ENCODE assay signal across 9 cellular contexts in the genomic region with DNA sequence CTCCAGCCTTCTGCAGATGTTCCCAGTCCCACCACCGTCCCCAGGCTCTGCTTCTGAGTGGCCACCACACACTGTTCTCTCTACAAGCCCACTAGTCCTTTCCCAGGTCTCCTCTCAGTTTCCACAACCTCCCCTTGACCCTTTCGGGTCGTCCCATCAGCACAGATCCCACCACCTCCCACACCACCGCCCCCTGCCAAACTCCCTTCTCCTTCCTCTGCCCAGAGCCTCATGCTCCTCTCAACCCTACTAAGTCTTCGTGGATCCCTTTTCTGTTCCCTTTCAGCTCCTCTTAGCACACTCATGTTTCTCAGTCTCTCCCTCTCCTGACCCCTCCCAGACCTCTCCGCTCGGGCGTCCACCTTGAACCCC. TPM values are rescaled to one million over a fixed set of nuclear protein-coding genes. Genes with fewer than 3 reads are reported as not detected.
DNase-seq lines count a peak whose midpoint lies in the region; ATAC-seq and TF ChIP-seq lines count a peak whose summit lies in the region.
"Had no signal": no experiment of that assay in that cellular context is flagged by ENCODE, and none has a peak within 500 bp of the region (broad histone marks: within the 10 kb centered on the region; RNA-seq: fewer than 3 reads in every experiment).

No MANE protein-coding gene starts in this region.

- no peak overlapping the region for H2BK5ac ChIP-seq in neuronal stem cell (ENCODE audit: low read length)

- no peak overlapping the region for H3K14ac ChIP-seq in neuronal stem cell (ENCODE audit: low read length)

- H3K27me3 Mint-ChIP-seq in chondrocyte (ENCODE audit: low read depth) = no peaks in the 10 kb centered on the region
- H3K27me3 Mint-ChIP-seq in naive thymus-derived CD8-positive, alpha-beta T cell = no peaks in the 10 kb centered on the region

- no peaks in the 10 kb centered on the region for H3K9me3 ChIP-seq in neuronal stem cell (replicated peaks in 1 of 2; ENCODE audit: control insufficient read depth in 2 of 2, insufficient read depth in 1 of 2, low read depth in 1 of 2, low read length in 2 of 2)
- no peaks in the 10 kb centered on the region for H3K9me3 ChIP-seq in mucosa of descending colon

- no peaks in the 10 kb centered on the region for H3K9me3 Mint-ChIP-seq in chondrocyte (ENCODE audit: low read depth)
- H3K9me3 Mint-ChIP-seq in naive thymus-derived CD8-positive, alpha-beta T cell = no peaks in the 10 kb centered on the region

- DNase-seq in AG04449 (ENCODE audit: low read depth, low spot score) = no peak
- DNase-seq in chondrocyte (ENCODE audit: low spot score) = no peak
- DNase-seq in naive thymus-derived CD8-positive, alpha-beta T cell = peak in 1 of 10 donors; percentile 46
- DNase-seq in neuronal stem cell (ENCODE audit: low spot score) = no peak
- DNase-seq in mucosa of descending colon = no peak
- DNase-seq: NCI-H510A treated with DMSO at 0.1 percent for 48 hours had no signal

- H4K20me1 ChIP-seq in KMS-11 (ENCODE audit: insufficient read depth) = no peaks in the 10 kb centered on the region

- no peak overlapping the region for H3K18ac ChIP-seq in neuronal stem cell (ENCODE audit: low read length)

- H2AFZ ChIP-seq in KMS-11 (ENCODE audit: low read depth) (no peak overlapping the region), neuronal stem cell (ENCODE audit: low read length) (no peak overlapping the region)

- no peak overlapping the region for H4K91ac ChIP-seq in neuronal stem cell (ENCODE audit: low read depth, low read length, poor library complexity)

- H2BK12ac ChIP-seq in neuronal stem cell (ENCODE audit: low read length) = no peak overlapping the region

- H3K27me3 ChIP-seq in KMS-11 (ENCODE audit: insufficient read depth, low read depth) (no peaks in the 10 kb centered on the region; the same call in 1 of the 2 replicates), neuronal stem cell (ENCODE audit: control insufficient read depth in 3 of 3, insufficient read depth in 3 of 3, low read depth in 1 of 3, low read length in 3 of 3) (no peaks in the 10 kb centered on the region)

- ATAC-seq in naive thymus-derived CD8-positive, alpha-beta T cell = no peak
- no peak for ATAC-seq in HG02763 (IDR thresholded peaks at IDR 0.05; ENCODE audit: unreplicated experiment)
- ATAC-seq in mucosa of descending colon = no peak
- ATAC-seq in HG03108 (IDR thresholded peaks at IDR 0.05; ENCODE audit: unreplicated experiment) = no peak

- H3K23ac ChIP-seq in neuronal stem cell (ENCODE audit: low read depth, low read length, poor library complexity) = no peak overlapping the region

- H3K36me3 ChIP-seq in KMS-11 (ENCODE audit: insufficient read depth) (no peaks in the 10 kb centered on the region), neuronal stem cell (replicated peaks in 1 of 2; ENCODE audit: control insufficient read depth in 2 of 2, insufficient read depth in 2 of 2, low read length in 2 of 2) (no peaks in the 10 kb centered on the region), mucosa of descending colon (ENCODE audit: low read depth) (peaks cover 5% of the 10 kb centered on the region)

- H3K4me3 Mint-ChIP-seq in chondrocyte (ENCODE audit: unreplicated experiment) = peak overlapping the region; percentile 98
- H3K4me3 Mint-ChIP-seq in naive thymus-derived CD8-positive, alpha-beta T cell = peak overlapping the region; percentile 95 to 100 (median 98)

- H3K27ac ChIP-seq in KMS-11 (no peak overlapping the region), neuronal stem cell (replicated peaks; ENCODE audit: low read length) (no peak overlapping the region)

- no CpG with 5 or more reads among the region's 8 CpGs for WGBS in neuronal stem cell (ENCODE audit: extremely low coverage in 2 of 2, insufficient read length in 2 of 2, insufficient replicate concordance in 1 of 2), 2 donors

- H3K79me1 ChIP-seq in neuronal stem cell (ENCODE audit: low read depth, low read length) = peaks cover 26% of the 10 kb centered on the region

- peak overlapping the region; percentile 99 for H3K27ac Mint-ChIP-seq in chondrocyte (ENCODE audit: unreplicated experiment)
- H3K27ac Mint-ChIP-seq in naive thymus-derived CD8-positive, alpha-beta T cell = peak overlapping the region; percentile 79 to 100 (median 98)

- H3K9ac ChIP-seq in KMS-11 (no peak overlapping the region), neuronal stem cell (ENCODE audit: low read depth, low read length, poor library complexity) (no peak overlapping the region)

- POLR2A ChIA-PET in AG04449 (lab: Yijun Ruan, JAX) = interaction anchor here (0.9 kb wide), 1 partner anchor 9 kb away, joined by 3 read pairs; no protein-coding TSS in a partner anchor
- POLR2A ChIA-PET in naive thymus-derived CD8-positive, alpha-beta T cell (lab: Charles Lee) = interaction anchor here (0.6 to 1.5 kb wide), 2 partner anchors 28 to 97 kb away, joined by 5 to 7 read pairs; no protein-coding TSS in a partner anchor

- H3K4me1 Mint-ChIP-seq in chondrocyte (ENCODE audit: low read depth) = peaks cover 65% of the 10 kb centered on the region
- H3K4me1 Mint-ChIP-seq in naive thymus-derived CD8-positive, alpha-beta T cell = peaks cover 51 to 93% (median 87%) of the 10 kb centered on the region in 4 donors

- H3K4ac ChIP-seq in neuronal stem cell (ENCODE audit: low read length) = no peak overlapping the region

- peaks cover 1% of the 10 kb centered on the region for H3K36me3 Mint-ChIP-seq in chondrocyte (ENCODE audit: low read depth)
- peaks cover 0 to 7% (median 1%) of the 10 kb centered on the region in 3 donors for H3K36me3 Mint-ChIP-seq in naive thymus-derived CD8-positive, alpha-beta T cell

- CTCF ChIA-PET in AG04449 (lab: Yijun Ruan, JAX) = interaction anchor here (1.3 to 3.1 kb wide), 4 partner anchors 9 to 200 kb away, joined by 3 to 22 read pairs (median 5); partner anchors contain the start of gene EHD2

- H3K4me3 ChIP-seq in AG04449 (ENCODE audit: low read depth, low read length) (peak overlapping the region; percentile 100), KMS-11 (IDR thresholded peaks at IDR 0.05; ENCODE audit: insufficient read depth, low read depth, low read length) (no peak overlapping the region), neuronal stem cell (ENCODE audit: low read length in 2 of 2) (peak overlapping the region in 1 of 2 donors; percentile 28), mucosa of descending colon (no peak overlapping the region)

- intact Hi-C loops in mucosa of descending colon (cut with DNase I, micrococcal nuclease) = loop anchor here in 1 of 2 donors (10.0 kb wide), 1 partner anchor 92 kb away; the partner anchor contains the start of gene BICRA

- H4K8ac ChIP-seq in neuronal stem cell (ENCODE audit: low read depth, low read length) = no peak overlapping the region

- peaks cover 57% of the 10 kb centered on the region for H3K79me2 ChIP-seq in KMS-11 (ENCODE audit: insufficient read depth, low read depth)

- peaks cover 30% of the 10 kb centered on the region for H3K4me1 ChIP-seq in KMS-11 (ENCODE audit: low read depth, poor library complexity, severe bottlenecking)
- peaks cover 5 to 9% of the 10 kb centered on the region in 2 donors for H3K4me1 ChIP-seq in neuronal stem cell (ENCODE audit: control insufficient read depth in 2 of 2, insufficient read depth in 1 of 2, low read depth in 1 of 2, low read length in 2 of 2)
- peaks cover 35% of the 10 kb centered on the region for H3K4me1 ChIP-seq in mucosa of descending colon (ENCODE audit: low read depth)

- H2BK15ac ChIP-seq in neuronal stem cell (ENCODE audit: low read length) = no peak overlapping the region

- no peak overlapping the region for H2BK120ac ChIP-seq in neuronal stem cell (ENCODE audit: low read depth, low read length)

- no peak for TF ChIP-seq CTCF in AG04449 (IDR thresholded peaks at IDR 0.05; ENCODE audit: insufficient read depth, low read length, missing control alignments)
- no peak for TF ChIP-seq CTCF in KMS-11 (conservative IDR thresholded peaks at IDR 0.05; ENCODE audit: low read depth, low read length)
- no peak for TF ChIP-seq CTCF in chondrocyte (IDR thresholded peaks at IDR 0.05)
- TF ChIP-seq CTCF in mucosa of descending colon (IDR thresholded peaks at IDR 0.05) = no peak

- peak overlapping the region; percentile 72; the same call in 1 of the 2 replicates for H3K4me2 ChIP-seq in KMS-11
- no peak overlapping the region for H3K4me2 ChIP-seq in neuronal stem cell (ENCODE audit: insufficient read depth, low read length, poor library complexity, severe bottlenecking)

- H2AK5ac ChIP-seq in neuronal stem cell (ENCODE audit: low read depth, low read length) = no peak overlapping the region

RNA-seq across cellular contexts. Expression of gene NAPA, which starts 1.9 kb away (rescaled TPM):
- total RNA-seq in chondrocyte (88.8 to 91.2 TPM (median 90.7 TPM) in 3 replicates), mucosa of descending colon (100 to 1,000 TPM; 109 to 145 (median 124) TPM)
- 10 to 100 TPM; 85.3 to 92.3 TPM for total RNA-seq in naive thymus-derived CD8-positive, alpha-beta T cell
- polyA plus RNA-seq in naive thymus-derived CD8-positive, alpha-beta T cell = 100 to 1,000 TPM in 1 of 3 donors, 10 to 100 TPM in 2; 88.7 to 116 (median 89.6) TPM
- polyA plus RNA-seq in neuronal stem cell (2013, experiment 1 of 2) = 50.2 TPM
- 49.4 TPM for polyA plus RNA-seq in neuronal stem cell (2013, experiment 2 of 2)

RNA-seq across cellular contexts. Expression of gene KPTN, which starts 28.9 kb away (rescaled TPM):
- total RNA-seq in chondrocyte (9.1 to 12.0 TPM (median 9.7 TPM) in 3 replicates), mucosa of descending colon (1 to 10 TPM; 5.5 to 8.9 (median 8.9) TPM)
- 1 to 10 TPM; 5.4 to 7.1 TPM for total RNA-seq in naive thymus-derived CD8-positive, alpha-beta T cell
- polyA plus RNA-seq in naive thymus-derived CD8-positive, alpha-beta T cell = 1 to 10 TPM; 5.8 to 8.0 (median 7.6) TPM
- polyA plus RNA-seq in neuronal stem cell (2013, experiment 1 of 2) = 17.3 TPM
- 17.4 TPM for polyA plus RNA-seq in neuronal stem cell (2013, experiment 2 of 2)

RNA-seq across cellular contexts. Expression of gene SLC8A2, which starts 41.2 kb away (rescaled TPM):
- 0.27 to 0.42 TPM (median 0.31 TPM) in 3 replicates for total RNA-seq in chondrocyte
- total RNA-seq in naive thymus-derived CD8-positive, alpha-beta T cell = under 1 TPM in 1 of 2 experiments, not detected in 1; 0.42 TPM
- polyA plus RNA-seq in naive thymus-derived CD8-positive, alpha-beta T cell = under 1 TPM in 2 of 3 donors, not detected in 1; 0.02 to 0.12 TPM
- polyA plus RNA-seq in neuronal stem cell (2013, experiment 1 of 2) = 4.7 TPM
- polyA plus RNA-seq in neuronal stem cell (2013, experiment 2 of 2) = 5.5 TPM
- 10 to 100 TPM in 1 of 3 donors, 1 to 10 TPM in 1, under 1 TPM in 1; 0.75 to 17.5 (median 2.1) TPM for total RNA-seq in mucosa of descending colon
